In the genomic region with DNA sequence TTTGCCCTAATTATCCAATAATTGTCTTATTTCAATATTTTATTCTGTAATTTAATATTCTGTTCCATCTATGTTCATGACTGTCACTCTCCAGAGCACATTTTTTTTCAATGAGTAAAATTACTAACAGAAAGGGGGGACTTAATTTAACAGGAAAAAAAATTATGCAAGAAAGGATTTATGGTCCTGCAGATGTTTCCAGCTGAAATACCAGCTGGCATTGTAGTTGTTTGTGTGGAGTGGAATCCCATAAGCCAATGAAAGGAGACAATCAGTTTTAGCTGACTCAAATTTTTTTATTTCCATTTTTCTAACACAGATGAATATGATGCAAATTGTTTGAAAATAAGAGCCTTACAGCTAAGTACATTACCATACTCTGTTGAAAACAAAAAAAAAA, we compare ENCODE assay signal across 34 cellular contexts.
"Had no signal": no experiment of that assay in that cellular context is flagged by ENCODE, and none has a peak within 500 bp of the region (broad histone marks: within the 10 kb centered on the region; RNA-seq: fewer than 3 reads in every experiment).

No MANE protein-coding gene starts in this region.

- H3K9ac ChIP-seq: neural progenitor cell, parathyroid adenoma had no signal

- H3K4me1 Mint-ChIP-seq: neural progenitor cell had no signal

- H3K27ac ChIP-seq: ascending aorta, cardiac muscle cell, colonic mucosa, epithelial cell of prostate, heart right ventricle, left lung, lower lobe of right lung, neural progenitor cell, parathyroid adenoma, psoas muscle, right atrium auricular region, stomach, thyroid gland, upper lobe of left lung, vagina had no signal

- DNase-seq: activated CD4-positive, alpha-beta T cell treated with anti-CD3 and anti-CD28 coated beads for 36 hours; activated CD4-positive, CD25-positive, alpha-beta regulatory T cell; activated CD8-positive, alpha-beta T cell treated with anti-CD3 and anti-CD28 coated beads, Interleukin-2, amount 10 ng/mL, durations not matched to agents 7 days and 5 days; activated effector memory CD4-positive, alpha-beta T cell treated with Interleukin-2 at 50 U/mL for 16 hours; activated naive CD4-positive, alpha-beta T cell treated with anti-CD3 and anti-CD28 coated beads for 36 hours; activated naive CD8-positive, alpha-beta T cell treated with anti-CD3 and anti-CD28 coated beads for 36 hours; activated T-cell treated with anti-CD3 and anti-CD28 coated beads for 4 hours; activated T-cell treated with anti-CD3 and anti-CD28 coated beads, Interleukin-2, amount 50 U/mL, for 72 hours; cerebellar nuclear complex; colonic mucosa; endodermal cell; foreskin melanocyte; heart right ventricle; kidney glomerular epithelial cell; left lung; lower lobe of right lung; mesenchymal stem cell; natural killer cell; occipital lobe; psoas muscle; stimulated activated CD4-positive, alpha-beta T cell treated with anti-CD3 and anti-CD28 coated beads, Interleukin-15, amount 100 ng/mL, for 24 hours; stimulated activated CD4-positive, alpha-beta T cell treated with anti-CD3 and anti-CD28 coated beads, Interleukin-2, amount 100 ng/mL, for 24 hours; stimulated activated naive B cell treated with anti-CD40 and anti-IgM and Interleukin-4, amounts not matched to agents 10 μg/mL and 1 μg/mL and 100 μg/mL, for 72 hours; stomach; thyroid gland; upper lobe of left lung had no signal

- H3K79me2 ChIP-seq: parathyroid adenoma had no signal

- H3K4me3 ChIP-seq: ascending aorta, cardiac muscle cell, colonic mucosa, heart right ventricle, left lung, lower lobe of right lung, neural progenitor cell, psoas muscle, right atrium auricular region, stomach, thyroid gland, upper lobe of left lung, vagina had no signal

- H3K36me3 Mint-ChIP-seq: activated naive CD8-positive, alpha-beta T cell treated with anti-CD3 and anti-CD28 coated beads for 36 hours; brain; natural killer cell; neural progenitor cell; stimulated activated naive B cell treated with anti-CD40 and anti-IgM and Interleukin-4, amounts not matched to agents 10 μg/mL and 1 μg/mL and 100 μg/mL, for 72 hours had no signal

- H3K27me3 ChIP-seq: ascending aorta, cardiac muscle cell, colonic mucosa, heart right ventricle, left lung, neural progenitor cell, right atrium auricular region, stomach, thyroid gland, upper lobe of left lung, vagina had no signal

- H2AFZ ChIP-seq: neural progenitor cell, parathyroid adenoma had no signal

- H3K36me3 ChIP-seq: ascending aorta, cardiac muscle cell, colonic mucosa, heart right ventricle, lower lobe of right lung, neural progenitor cell, right atrium auricular region, stomach, thyroid gland, upper lobe of left lung, vagina had no signal

- H3K9me3 Mint-ChIP-seq: activated naive CD4-positive, alpha-beta T cell treated with anti-CD3 and anti-CD28 coated beads for 36 hours; activated naive CD8-positive, alpha-beta T cell treated with anti-CD3 and anti-CD28 coated beads for 36 hours; activated T-cell treated with anti-CD3 and anti-CD28 coated beads, Interleukin-2, amount 50 U/mL, for 72 hours; brain; endodermal cell; natural killer cell; neural progenitor cell; stimulated activated naive B cell treated with anti-CD40 and anti-IgM and Interleukin-4, amounts not matched to agents 10 μg/mL and 1 μg/mL and 100 μg/mL, for 72 hours had no signal

- H3K4me3 Mint-ChIP-seq: activated CD4-positive, alpha-beta T cell treated with anti-CD3 and anti-CD28 coated beads for 36 hours; activated CD8-positive, alpha-beta T cell treated with anti-CD3 and anti-CD28 coated beads, Interleukin-2, amount 10 ng/mL, durations not matched to agents 7 days and 5 days; activated naive CD4-positive, alpha-beta T cell treated with anti-CD3 and anti-CD28 coated beads for 36 hours; activated naive CD8-positive, alpha-beta T cell treated with anti-CD3 and anti-CD28 coated beads for 36 hours; activated T-cell treated with anti-CD3 and anti-CD28 coated beads, Interleukin-2, amount 50 U/mL, for 72 hours; brain; endodermal cell; natural killer cell; neural progenitor cell; stimulated activated naive B cell treated with anti-CD40 and anti-IgM and Interleukin-4, amounts not matched to agents 10 μg/mL and 1 μg/mL and 100 μg/mL, for 72 hours had no signal

- H3K27me3 Mint-ChIP-seq: activated CD4-positive, alpha-beta T cell treated with anti-CD3 and anti-CD28 coated beads for 36 hours; activated naive CD8-positive, alpha-beta T cell treated with anti-CD3 and anti-CD28 coated beads for 36 hours; stimulated activated naive B cell treated with anti-CD40 and anti-IgM and Interleukin-4, amounts not matched to agents 10 μg/mL and 1 μg/mL and 100 μg/mL, for 72 hours had no signal

- H3K9me3 ChIP-seq: ascending aorta, colonic mucosa, heart right ventricle, left lung, lower lobe of right lung, psoas muscle, right atrium auricular region, stomach, thyroid gland, upper lobe of left lung, vagina had no signal

- ATAC-seq: activated CD4-positive, alpha-beta T cell treated with anti-CD3 and anti-CD28 coated beads for 36 hours; activated CD8-positive, alpha-beta T cell treated with anti-CD3 and anti-CD28 coated beads, Interleukin-2, amount 10 ng/mL, durations not matched to agents 7 days and 5 days; activated T-cell treated with anti-CD3 and anti-CD28 coated beads, Interleukin-2, amount 50 U/mL, for 72 hours; heart right ventricle; left lung; lower lobe of right lung; natural killer cell; stimulated activated naive B cell treated with anti-CD40 and anti-IgM and Interleukin-4, amounts not matched to agents 10 μg/mL and 1 μg/mL and 100 μg/mL, for 72 hours had no signal

- H3K27ac Mint-ChIP-seq: activated CD4-positive, alpha-beta T cell treated with anti-CD3 and anti-CD28 coated beads for 36 hours; activated CD8-positive, alpha-beta T cell treated with anti-CD3 and anti-CD28 coated beads, Interleukin-2, amount 10 ng/mL, durations not matched to agents 7 days and 5 days; activated naive CD4-positive, alpha-beta T cell treated with anti-CD3 and anti-CD28 coated beads for 36 hours; activated naive CD8-positive, alpha-beta T cell treated with anti-CD3 and anti-CD28 coated beads for 36 hours; activated T-cell treated with anti-CD3 and anti-CD28 coated beads, Interleukin-2, amount 50 U/mL, for 72 hours; brain; endodermal cell; natural killer cell; neural progenitor cell; stimulated activated naive B cell treated with anti-CD40 and anti-IgM and Interleukin-4, amounts not matched to agents 10 μg/mL and 1 μg/mL and 100 μg/mL, for 72 hours had no signal

- H3K4me2 ChIP-seq: neural progenitor cell had no signal

- H3K4me1 ChIP-seq: ascending aorta, colonic mucosa, neural progenitor cell, parathyroid adenoma, right atrium auricular region, thyroid gland, vagina had no signal
